ENCODE assay signal across 15 cellular contexts in genomic region chr18:35117372-35117771, GRCh38.
DNase-seq lines count a peak whose midpoint lies in the region; ATAC-seq and TF ChIP-seq lines count a peak whose summit lies in the region.
"Had no signal": no experiment of that assay in that cellular context is flagged by ENCODE, and none has a peak within 500 bp of the region (broad histone marks: within the 10 kb centered on the region; RNA-seq: fewer than 3 reads in every experiment).

No MANE protein-coding gene starts in this region.

- H3K27ac ChIP-seq in adrenal gland (peak overlapping the region in 4 of 5 donors; percentile 83 to 95 (median 89)), right cardiac atrium (ENCODE audit: low read length) (peak overlapping the region; percentile 55), skeletal muscle tissue (ENCODE audit: low read depth, low read length) (peak overlapping the region; percentile 84)
- H3K27ac ChIP-seq: HL-60 had no signal

- WGBS in adrenal gland, 4 donors, result 84 to 90% (median 87%) methylated on average over 6 of the region's 6 CpGs
- WGBS in right cardiac atrium, result 87% methylated on average over 6 of the region's 6 CpGs

- H3K36me3 ChIP-seq in adrenal gland (replicated peaks in 1 of 2) (no peaks in the 10 kb centered on the region), skeletal muscle tissue (ENCODE audit: control insufficient read depth in 3 of 3, insufficient read depth in 3 of 3, low read length in 3 of 3) (no peaks in the 10 kb centered on the region)
- H3K36me3 ChIP-seq: BE2C had no signal

- peaks cover 24 to 52% of the 10 kb centered on the region in 2 donors for H3K4me1 ChIP-seq in adrenal gland (replicated peaks in 1 of 2)
- peaks cover 8% of the 10 kb centered on the region for H3K4me1 ChIP-seq in right cardiac atrium (ENCODE audit: control insufficient read depth, insufficient read depth, low read length)
- peaks cover 36 to 52% (median 47%) of the 10 kb centered on the region in 3 donors for H3K4me1 ChIP-seq in skeletal muscle tissue (ENCODE audit: control insufficient read depth in 3 of 3, insufficient read depth in 3 of 3, low read length in 3 of 3)
- H3K4me1 ChIP-seq: BE2C had no signal

- in situ Hi-C loops in G401 (cut with HindIII; ENCODE audit: low sequenced_read_pairs), result no loop called here

- H3K27me3 Mint-ChIP-seq in endothelial cell (ENCODE audit: unreplicated experiment), result no peaks in the 10 kb centered on the region

- peaks cover 2% of the 10 kb centered on the region for H3K36me3 Mint-ChIP-seq in endothelial cell (ENCODE audit: low read depth, unreplicated experiment)

- H3K9me3 ChIP-seq in adrenal gland (replicated peaks in 1 of 3) (no peaks in the 10 kb centered on the region), right cardiac atrium (ENCODE audit: control insufficient read depth, low read length) (no peaks in the 10 kb centered on the region), skeletal muscle tissue (ENCODE audit: control insufficient read depth in 3 of 3, low read length in 3 of 3) (no peaks in the 10 kb centered on the region)
- H3K9me3 ChIP-seq: BE2C had no signal

- H3K4me3 ChIP-seq in adrenal gland (peak overlapping the region in 1 of 4 donors; percentile 37), right cardiac atrium (ENCODE audit: low read length) (no peak overlapping the region), skeletal muscle tissue (ENCODE audit: low read length in 3 of 3) (peak overlapping the region in 1 of 3 donors; percentile 36)

- DNase-seq in G401 (ENCODE audit: low spot score), result peak; percentile 58
- no peak for DNase-seq in adrenal gland
- DNase-seq in right cardiac atrium, result no peak
- no peak for DNase-seq in activated CD4-positive, CD25-positive, alpha-beta regulatory T cell treated with anti-CD3 and anti-CD28 coated beads, Interleukin-2, amount 50 U/mL, for 72 hours
- no peak for DNase-seq in HCEC 1CT
- DNase-seq in OCI-M2 (lab: John Stamatoyannopoulos, UW; ENCODE audit: unreplicated experiment), result no peak
- DNase-seq in endothelial cell (ENCODE audit: low spot score), result no peak
- DNase-seq: BE2C; kidney; NCI-H1694 treated with DMSO at 0.1 percent for 48 hours; NCI-H510A treated with DMSO at 0.1 percent for 48 hours; PC-3; stimulated activated naive CD4-positive, alpha-beta T cell treated with Interleukin-2 at 50 U/mL for 16 hours had no signal

- TF ChIP-seq CTCF in adrenal gland (IDR thresholded peaks at IDR 0.05) (no peak), endothelial cell (IDR thresholded peaks at IDR 0.05; ENCODE audit: unreplicated experiment) (no peak)

- H3K27me3 ChIP-seq in adrenal gland, result no peaks in the 10 kb centered on the region
- H3K27me3 ChIP-seq in right cardiac atrium (ENCODE audit: control insufficient read depth, insufficient read depth), result no peaks in the 10 kb centered on the region
- no peaks in the 10 kb centered on the region for H3K27me3 ChIP-seq in skeletal muscle tissue (ENCODE audit: control insufficient read depth in 3 of 3, insufficient read depth in 3 of 3, low read length in 3 of 3)
- H3K27me3 ChIP-seq: BE2C had no signal

- TF ChIP-seq POLR2A in adrenal gland (IDR thresholded peaks at IDR 0.05), result no peak

- H3K9ac ChIP-seq in skeletal muscle tissue (ENCODE audit: low read depth in 1 of 3, low read length in 3 of 3), result peak overlapping the region; percentile 17 to 85 (median 44)

- H3K4me1 Mint-ChIP-seq in endothelial cell (ENCODE audit: unreplicated experiment), result peaks cover 5% of the 10 kb centered on the region

- no peak overlapping the region for H3K27ac Mint-ChIP-seq in endothelial cell (ENCODE audit: unreplicated experiment)

- H3K4me3 Mint-ChIP-seq in endothelial cell (ENCODE audit: unreplicated experiment), result no peak overlapping the region

- H3K9me3 Mint-ChIP-seq in endothelial cell (ENCODE audit: unreplicated experiment), result no peaks in the 10 kb centered on the region

- ATAC-seq in right cardiac atrium, result no peak
- ATAC-seq: PC-3 had no signal

- intact Hi-C loops in adrenal gland (cut with DNase I), result no loop called here
- intact Hi-C loops in right cardiac atrium (cut with DNase I), result no loop called here
